18 cellular contexts compared by ENCODE assay signal in the genomic region with DNA sequence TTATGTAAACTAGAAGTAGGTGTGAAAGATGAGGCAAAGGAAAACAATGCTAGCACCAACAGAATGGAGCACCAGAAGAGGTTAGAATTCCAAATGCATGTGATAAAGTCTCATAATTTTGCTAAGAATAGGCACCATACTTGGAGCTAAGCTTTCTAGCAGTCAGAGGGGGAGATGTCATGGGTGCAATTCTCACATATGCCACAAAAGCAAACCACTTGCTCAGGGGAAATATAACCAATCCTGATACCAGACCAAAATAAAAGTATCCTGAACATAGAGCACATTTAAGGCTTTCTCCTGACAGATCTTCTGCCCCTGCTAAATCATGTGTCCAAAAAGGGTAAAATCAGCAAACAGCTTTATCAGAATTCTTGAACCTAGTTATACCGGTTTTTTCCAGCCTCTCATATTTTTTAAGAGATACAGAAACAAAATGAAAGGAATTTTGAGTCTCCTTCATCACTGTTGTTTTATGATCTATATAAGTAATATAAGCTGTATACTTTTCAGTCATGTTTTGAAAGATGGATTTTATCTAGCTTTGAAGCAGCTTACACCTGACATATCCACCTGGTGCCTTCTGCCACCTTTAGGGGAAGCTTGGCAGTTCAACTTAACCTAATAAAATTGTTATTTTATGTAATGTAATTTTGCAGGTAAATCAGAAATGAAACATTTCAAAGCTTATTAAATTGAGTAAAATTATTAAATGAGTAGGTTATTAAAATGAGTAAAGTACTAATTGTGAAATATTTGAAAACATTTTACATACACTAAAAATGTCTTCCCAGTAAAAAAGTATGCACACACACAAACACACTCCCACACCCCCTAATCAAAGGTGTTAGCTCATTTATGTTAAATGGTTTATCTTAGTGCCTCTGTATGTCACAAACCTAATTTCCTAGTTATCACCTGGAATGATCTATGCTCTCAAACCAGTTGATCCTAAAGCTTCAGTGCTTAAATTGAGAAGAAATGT. TPM values are rescaled to one million over a fixed set of nuclear protein-coding genes. Genes with fewer than 3 reads are reported as not detected.
DNase-seq lines count a peak whose midpoint lies in the region; ATAC-seq and TF ChIP-seq lines count a peak whose summit lies in the region.
"Had no signal": no experiment of that assay in that cellular context is flagged by ENCODE, and none has a peak within 500 bp of the region (broad histone marks: within the 10 kb centered on the region; RNA-seq: fewer than 3 reads in every experiment).

No MANE protein-coding gene starts in this region.

- H3K9me2 ChIP-seq in hepatocyte (replicated peaks; ENCODE audit: insufficient read depth): no peaks in the 10 kb centered on the region

- no peak for ATAC-seq in GM19035 (IDR thresholded peaks at IDR 0.05; ENCODE audit: unreplicated experiment)
- ATAC-seq: K562 had no signal

- H3K9me3 ChIP-seq in HEK293 (ENCODE audit: control insufficient read depth, insufficient read depth, low read depth, low read length): no peaks in the 10 kb centered on the region
- H3K9me3 ChIP-seq in hepatocyte (ENCODE audit: low read depth): no peaks in the 10 kb centered on the region
- H3K9me3 ChIP-seq: left ventricle myocardium inferior had no signal

- no peaks in the 10 kb centered on the region for H3K9me3 Mint-ChIP-seq in Calu3 (ENCODE audit: low read depth, unreplicated experiment)
- H3K9me3 Mint-ChIP-seq: activated naive CD8-positive, alpha-beta T cell treated with anti-CD3 and anti-CD28 coated beads for 36 hours; CD4-positive, alpha-beta memory T cell; dendritic cell treated with granulocyte-macrophage colony-stimulating factor and Interleukin-4, amounts not matched to agents 40 ng/mL and 50 ng/mL, for 4 days had no signal

- H3K4me2 ChIP-seq in hepatocyte: no peak overlapping the region

- intact Hi-C loops in Calu3 (cut with micrococcal nuclease; ENCODE audit: unreplicated experiment): loop anchor here (5.0 kb wide), 1 partner anchor 240 kb away; no protein-coding TSS in a partner anchor

- H3K4me1 ChIP-seq in HEK293 (ENCODE audit: control insufficient read depth, insufficient read depth, low read length): no peaks in the 10 kb centered on the region
- no peaks in the 10 kb centered on the region for H3K4me1 ChIP-seq in hepatocyte (ENCODE audit: insufficient read depth)
- H3K4me1 ChIP-seq: left ventricle myocardium inferior had no signal

- no peaks in the 10 kb centered on the region for H3K4me1 Mint-ChIP-seq in Calu3 (ENCODE audit: low read depth, unreplicated experiment)
- H3K4me1 Mint-ChIP-seq: activated naive CD8-positive, alpha-beta T cell treated with anti-CD3 and anti-CD28 coated beads for 36 hours; CD4-positive, alpha-beta memory T cell had no signal

- TF ChIP-seq CTCF in Calu3 (IDR thresholded peaks at IDR 0.05; ENCODE audit: unreplicated experiment) (peak; percentile 27), HEK293 (tag by site-specific recombination; IDR thresholded peaks at IDR 0.05) (no peak), hepatocyte (IDR thresholded peaks at IDR 0.05; ENCODE audit: poor library complexity) (peak; percentile 55)

- peaks cover 7% of the 10 kb centered on the region for H3K27me3 ChIP-seq in hepatocyte

- H2AFZ ChIP-seq in hepatocyte: no peak overlapping the region

- BruUV-seq in Calu3 (replicated peaks; lab: Mats Ljungman, UMichigan): no TSS peak

- no peak overlapping the region for H3K4me3 Mint-ChIP-seq in Calu3 (ENCODE audit: low read depth, unreplicated experiment)
- H3K4me3 Mint-ChIP-seq: activated naive CD8-positive, alpha-beta T cell treated with anti-CD3 and anti-CD28 coated beads for 36 hours; CD4-positive, alpha-beta memory T cell; dendritic cell treated with granulocyte-macrophage colony-stimulating factor and Interleukin-4, amounts not matched to agents 40 ng/mL and 50 ng/mL, for 4 days had no signal

- no peak overlapping the region for H3K27ac ChIP-seq in HEK293 (ENCODE audit: extremely low read depth, low read depth, low read length)
- no peak overlapping the region for H3K27ac ChIP-seq in hepatocyte
- H3K27ac ChIP-seq: left ventricle myocardium inferior had no signal

- no peaks in the 10 kb centered on the region for H4K20me1 ChIP-seq in hepatocyte (ENCODE audit: insufficient read depth, poor library complexity, severe bottlenecking)

- no peaks in the 10 kb centered on the region for H3K36me3 Mint-ChIP-seq in Calu3 (ENCODE audit: insufficient read depth, unreplicated experiment)
- H3K36me3 Mint-ChIP-seq: activated naive CD8-positive, alpha-beta T cell treated with anti-CD3 and anti-CD28 coated beads for 36 hours; CD4-positive, alpha-beta memory T cell had no signal

- H3K36me3 ChIP-seq in HEK293 (ENCODE audit: control insufficient read depth in 2 of 2, insufficient read depth in 1 of 2, low read length in 2 of 2) (no peaks in the 10 kb centered on the region), hepatocyte (replicated peaks; ENCODE audit: insufficient read depth, low read depth) (no peaks in the 10 kb centered on the region)
- H3K36me3 ChIP-seq: left ventricle myocardium inferior had no signal

- CTCF ChIA-PET in Calu3 (lab: Charles Lee): interaction anchor here (0.6 to 2.8 kb wide), 5 partner anchors 17 to 247 kb away, joined by 3 to 35 read pairs (median 4); no protein-coding TSS in a partner anchor
- CTCF ChIA-PET in HEK293 (lab: Yijun Ruan, JAX): interaction anchor here (0.6 to 8.9 kb wide), 20 partner anchors 8 to 939 kb away, joined by 3 to 88 read pairs (median 4); no protein-coding TSS in a partner anchor

- WGBS in hepatocyte (ENCODE audit: low lambda C conversion rate, missing lambda C conversion rate): 58% methylated on average over 1 of the region's 1 CpG

- DNase-seq in Calu3: no peak
- DNase-seq in RPMI8226: peak; percentile 51
- DNase-seq in hepatocyte (ENCODE audit: low spot score): peak; percentile 43
- DNase-seq in NCI-H2227 (lab: John Stamatoyannopoulos, UW; ENCODE audit: unreplicated experiment): no peak
- DNase-seq in COLO829 (ENCODE audit: low spot score): no peak
- no peak for DNase-seq in NCI-H1092 (lab: John Stamatoyannopoulos, UW)
- DNase-seq: activated naive CD8-positive, alpha-beta T cell treated with anti-CD3 and anti-CD28 coated beads for 36 hours; CD4-positive, alpha-beta memory T cell; HCEC 1CT; left ventricle myocardium inferior; NCI-H510A treated with DMSO at 0.1 percent for 48 hours; stimulated activated naive CD4-positive, alpha-beta T cell had no signal

- peaks cover 82% of the 10 kb centered on the region for H3K27me3 Mint-ChIP-seq in Calu3 (ENCODE audit: unreplicated experiment)

- H3K27ac Mint-ChIP-seq in Calu3 (ENCODE audit: unreplicated experiment): no peak overlapping the region
- H3K27ac Mint-ChIP-seq: activated naive CD8-positive, alpha-beta T cell treated with anti-CD3 and anti-CD28 coated beads for 36 hours; CD4-positive, alpha-beta memory T cell; dendritic cell treated with granulocyte-macrophage colony-stimulating factor and Interleukin-4, amounts not matched to agents 40 ng/mL and 50 ng/mL, for 4 days had no signal

- H3K79me2 ChIP-seq in hepatocyte: no peaks in the 10 kb centered on the region

- no peak overlapping the region for H3K4me3 ChIP-seq in HEK293 (ENCODE audit: low read depth, low read length)
- no peak overlapping the region for H3K4me3 ChIP-seq in hepatocyte
- H3K4me3 ChIP-seq: K562, left ventricle myocardium inferior had no signal

- POLR2A ChIA-PET in HEK293 (lab: Yijun Ruan, JAX): interaction anchor here (1.2 kb wide), 1 partner anchor 240 kb away, joined by 3 read pairs; no protein-coding TSS in a partner anchor

TF ChIP-seq in HEK293, 187 proteins besides CTCF, POLR2A, EP300 and RAD21:
- TF ChIP-seq SCRT2 (tag by site-specific recombination; IDR thresholded peaks at IDR 0.05) (no peak), ZNF510 (tag by site-specific recombination; IDR thresholded peaks at IDR 0.05; ENCODE audit: insufficient replicate concordance) (no peak), ZNF473 (tag by site-specific recombination; IDR thresholded peaks at IDR 0.05) (no peak), ZNF654 (tag by site-specific recombination; IDR thresholded peaks at IDR 0.05; ENCODE audit: low read depth) (peak; percentile 24; the same call in 1 of the 2 replicates)

RNA-seq across cellular contexts. Expression of gene SPO11, which starts 2.8 kb away (rescaled TPM):
- total RNA-seq in Calu3 (2022) (not detected in 2 replicates), hepatocyte (not detected in 2 replicates)
- polyA plus RNA-seq in hepatocyte: not detected in 2 replicates
- total RNA-seq: activated naive CD8-positive, alpha-beta T cell treated with anti-CD3 and anti-CD28 coated beads for 36 hours; CD4-positive, alpha-beta memory T cell; frontal cortex; K562; left ventricle myocardium inferior; T-helper 2 cell treated with Interferon-gamma antibody and Interleukin-4, amounts not matched to agents 100 ng/mL and 5 ng/mL, for 36 hours had no signal
- polyA plus RNA-seq: CD4-positive, alpha-beta memory T cell; K562 had no signal

RNA-seq across cellular contexts. Expression of gene RAE1, which starts 18.7 kb away (rescaled TPM):
- 59.5 and 64.1 TPM in 2 replicates for total RNA-seq in Calu3 (2022)
- total RNA-seq in hepatocyte: 26.9 and 35.8 TPM in 2 replicates
- 36.3 and 43.3 TPM in 2 replicates for polyA plus RNA-seq in hepatocyte

RNA-seq across cellular contexts. Expression of gene RBM38, which starts 58.8 kb away (rescaled TPM):
- total RNA-seq in Calu3 (2022) (29.5 and 32.0 TPM in 2 replicates), hepatocyte (16.1 and 18.1 TPM in 2 replicates)
- 15.6 and 19.6 TPM in 2 replicates for polyA plus RNA-seq in hepatocyte

Comparison
In these comparisons a context has a peak if more than half of its experiments do, and no peak if none do; other contexts are left out.
1. DNase-seq: peak in RPMI8226 (single experiment) and hepatocyte (single experiment); none in Calu3 (single experiment), NCI-H2227 (single experiment), COLO829 (single experiment) and NCI-H1092 (single experiment).